ENCODE assay signal across 6 cellular contexts in the genomic region with DNA sequence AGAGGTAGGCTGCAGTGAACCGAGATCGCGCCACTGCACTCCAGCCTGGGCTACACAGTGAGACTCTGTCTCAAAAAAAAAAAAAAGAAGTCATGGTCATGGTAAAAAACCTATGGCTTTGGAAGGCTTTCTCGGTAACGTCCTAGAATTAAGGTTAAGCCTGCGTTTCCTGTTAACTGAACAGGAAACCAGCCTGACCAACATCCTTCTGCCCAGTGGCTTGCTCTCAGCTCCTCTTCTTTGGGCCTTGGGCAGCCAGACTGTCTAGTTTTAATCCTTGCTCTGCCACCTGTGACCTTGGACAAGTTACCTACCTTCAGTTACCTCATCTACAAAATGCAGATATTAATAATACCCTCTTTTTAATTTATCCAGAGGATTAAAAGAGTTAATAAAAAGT. TPM values are rescaled to one million over a fixed set of nuclear protein-coding genes. Genes with fewer than 3 reads are reported as not detected.
"Had no signal": no experiment of that assay in that cellular context is flagged by ENCODE, and none has a peak within 500 bp of the region (broad histone marks: within the 10 kb centered on the region; RNA-seq: fewer than 3 reads in every experiment).

No MANE protein-coding gene starts in this region.

RNA-seq across cellular contexts. Expression of gene GOLGA8R, which starts 6.7 kb away (rescaled TPM):
- total RNA-seq: epithelial cell of proximal tubule had no signal

RNA-seq across cellular contexts. Expression of gene CHRFAM7A, which starts 27.4 kb away (rescaled TPM):
- total RNA-seq: activated CD4-positive, alpha-beta T cell treated with anti-CD3 and anti-CD28 coated beads for 36 hours; activated CD4-positive, alpha-beta T cell treated with anti-CD3 and anti-CD28 coated beads, Interleukin-2, amount 10 ng/mL, durations not matched to agents 24 days and 14 days; activated T-helper 17 cell treated with anti-CD3 and anti-CD28 coated beads, Interleukin-2, amount 50 U/mL, for 72 hours; epithelial cell of proximal tubule; esophagus mucosa; T-helper 17 cell had no signal
